In genomic region chr10:69453759-69454158, GRCh38 we compare ENCODE assay signal across 1 cellular context.
TF ChIP-seq lines count a peak whose summit lies in the region.

No MANE protein-coding gene starts in this region.

TF ChIP-seq in HEK293T, 16 proteins besides CTCF, POLR2A, EP300 and RAD21 (continued from another document):
- TF ChIP-seq SP1 (IDR thresholded peaks at IDR 0.05) (no peak), BHLHE40 (IDR thresholded peaks at IDR 0.05; ENCODE audit: borderline replicate concordance) (no peak), ARNT (IDR thresholded peaks at IDR 0.05) (no peak), NFRKB (IDR thresholded peaks at IDR 0.05) (no peak), SUZ12 (IDR thresholded peaks at IDR 0.05) (no peak)
